Comparison of ENCODE assay signal across 20 cellular contexts in the genomic region with DNA sequence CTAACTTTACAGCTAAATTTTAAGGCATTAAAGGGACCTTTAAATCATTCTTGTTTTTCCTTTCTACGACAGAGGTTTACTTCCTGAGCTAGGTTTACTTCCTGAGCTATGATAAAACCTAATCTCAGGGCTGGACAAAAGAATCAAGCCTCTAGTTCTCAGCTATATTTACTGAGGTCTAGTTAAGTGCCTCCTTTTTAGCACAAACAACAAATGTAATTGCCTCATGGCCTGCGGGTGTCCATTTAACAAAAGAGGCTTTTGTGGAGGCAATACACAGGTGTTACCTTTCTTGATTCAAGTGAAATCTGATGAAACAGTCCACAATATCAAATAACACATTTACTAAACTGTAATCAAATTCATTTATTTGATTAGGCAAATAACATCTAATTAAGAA.
A peak's percentile ranks its signal among the peaks of the same experiment; 100 is the strongest.
DNase-seq lines count a peak whose midpoint lies in the region; ATAC-seq and TF ChIP-seq lines count a peak whose summit lies in the region.
"Had no signal": no experiment of that assay in that cellular context is flagged by ENCODE, and none has a peak within 500 bp of the region (broad histone marks: within the 10 kb centered on the region; RNA-seq: fewer than 3 reads in every experiment).

No MANE protein-coding gene starts in this region.

- H3K4me3 ChIP-seq in PC-3 (ENCODE audit: low read length) (no peak overlapping the region), A673 (ENCODE audit: low read depth, low read length, poor library complexity, severe bottlenecking) (no peak overlapping the region)
- H3K4me3 ChIP-seq: BLaER1, GM23248 had no signal

- H3K9ac ChIP-seq in PC-3 (ENCODE audit: low read length): no peak overlapping the region
- H3K9ac ChIP-seq: BLaER1, GM23248 had no signal

- H3K4me2 ChIP-seq in PC-3 (ENCODE audit: low read length): no peak overlapping the region
- H3K4me2 ChIP-seq: BLaER1 had no signal

- H3K27me3 ChIP-seq in PC-3 (ENCODE audit: low read length) (no peaks in the 10 kb centered on the region), A673 (replicated peaks; ENCODE audit: insufficient read depth, low read depth, low read length, poor library complexity) (no peaks in the 10 kb centered on the region)
- H3K27me3 ChIP-seq: BLaER1, brain microvascular endothelial cell, neutrophil had no signal

- H3K27ac ChIP-seq in PC-3 (ENCODE audit: low read length) (no peak overlapping the region), A673 (ENCODE audit: low read depth, low read length, poor library complexity, severe bottlenecking) (no peak overlapping the region)
- H3K27ac ChIP-seq: 22Rv1, BLaER1, brain microvascular endothelial cell, GM23248, neutrophil had no signal

- no peaks in the 10 kb centered on the region for H3K9me2 ChIP-seq in PC-3 (replicated peaks; ENCODE audit: low read length)

- TF ChIP-seq CTCF in PC-3 (conservative IDR thresholded peaks at IDR 0.05; ENCODE audit: low read depth, low read length) (no peak), A673 (conservative IDR thresholded peaks at IDR 0.05; ENCODE audit: low read depth, low read length) (no peak), GM10266 (IDR thresholded peaks at IDR 0.05; ENCODE audit: control insufficient read depth, insufficient read depth, low read depth, missing control alignments) (no peak)

- no peaks in the 10 kb centered on the region for H3K79me2 ChIP-seq in PC-3 (ENCODE audit: low read length)

- H3K36me3 ChIP-seq in PC-3 (ENCODE audit: low read depth, low read length): no peaks in the 10 kb centered on the region
- no peaks in the 10 kb centered on the region for H3K36me3 ChIP-seq in A673 (ENCODE audit: insufficient read depth, low read length, poor library complexity, severe bottlenecking)
- H3K36me3 ChIP-seq: brain microvascular endothelial cell, neutrophil had no signal

- peaks cover 30% of the 10 kb centered on the region for H3K4me1 ChIP-seq in PC-3 (ENCODE audit: insufficient read depth, low read length)
- no peaks in the 10 kb centered on the region for H3K4me1 ChIP-seq in A673 (ENCODE audit: insufficient read depth, low read length, poor library complexity, severe bottlenecking)
- H3K4me1 ChIP-seq: BLaER1 had no signal

- H2AFZ ChIP-seq in PC-3 (ENCODE audit: low read length): no peak overlapping the region
- H2AFZ ChIP-seq: GM23248 had no signal

- ATAC-seq in PC-3 (no peak), GM21786 (IDR thresholded peaks at IDR 0.05; ENCODE audit: unreplicated experiment) (no peak)
- ATAC-seq: activated CD4-positive, alpha-beta T cell treated with anti-CD3 and anti-CD28 coated beads for 36 hours; sciatic nerve had no signal

- H4K20me1 ChIP-seq in PC-3 (ENCODE audit: low read length): no peaks in the 10 kb centered on the region
- H4K20me1 ChIP-seq: BLaER1 had no signal

- POLR2A ChIA-PET in PC-3 (lab: Charles Lee; ENCODE audit: unreplicated experiment): no interaction called here
- POLR2A ChIA-PET in A673 (lab: Charles Lee; ENCODE audit: low non-redundant PET): no interaction called here

- intact Hi-C loops in PC-3 (cut with micrococcal nuclease): no loop called here
- intact Hi-C loops in A673 (cut with micrococcal nuclease; ENCODE audit: unreplicated experiment): no loop called here

- BruUV-seq in PC-3 (replicated peaks; lab: Mats Ljungman, UMichigan): no TSS peak
- BruUV-seq in A673 (replicated peaks; lab: Mats Ljungman, UMichigan): no TSS peak

- H3K9me3 ChIP-seq in PC-3 (ENCODE audit: low read length): no peaks in the 10 kb centered on the region
- H3K9me3 ChIP-seq in A673 (ENCODE audit: low read depth, low read length, poor library complexity, severe bottlenecking): no peaks in the 10 kb centered on the region
- H3K9me3 ChIP-seq: BLaER1, neutrophil had no signal

- CTCF ChIA-PET in PC-3 (lab: Charles Lee): no interaction called here
- CTCF ChIA-PET in A673 (lab: Charles Lee): no interaction called here

- TF ChIP-seq POLR2A in erythroblast (IDR thresholded peaks at IDR 0.05; ENCODE audit: low read length): no peak

- H3F3A ChIP-seq in PC-3 (ENCODE audit: low read length, unreplicated experiment): peaks cover 11% of the 10 kb centered on the region

- DNase-seq in DMS79 (lab: John Stamatoyannopoulos, UW): peak; percentile 27
- no peak for DNase-seq in DMS79 treated with DMSO at 0.1 percent for 48 hours (lab: John Stamatoyannopoulos, UW)
- peak; percentile 84 for DNase-seq in NCI-H2107 (lab: John Stamatoyannopoulos, UW)
- DNase-seq in PC-3: peak; percentile 7
- no peak for DNase-seq in A673 (ENCODE audit: low spot score)
- no peak for DNase-seq in GM10266 (ENCODE audit: extremely low spot score)
- DNase-seq in erythroblast (lab: John Stamatoyannopoulos, UW): no peak
- DNase-seq: activated CD4-positive, alpha-beta T cell treated with anti-CD3 and anti-CD28 coated beads for 36 hours; activated naive CD4-positive, alpha-beta T cell treated with anti-CD3 and anti-CD28 coated beads, Interleukin-2, amount 10 ng/mL, durations not matched to agents 7 days and 5 days; brain microvascular endothelial cell; GM23248; head of caudate nucleus; kidney; stimulated activated CD4-positive, alpha-beta T cell treated with anti-CD3 and anti-CD28 coated beads, Interleukin-1b, Interleukin-23, amount 100 ng/mL, for 48 hours; T-helper 2 cell had no signal

Comparison
In these comparisons a context has a peak if more than half of its experiments do, and no peak if none do; other contexts are left out.
1. DNase-seq: peak in DMS79 (single experiment), NCI-H2107 (single experiment) and PC-3 (single experiment); none in DMS79 treated with DMSO at 0.1 percent for 48 hours (single experiment), A673 (single experiment), GM10266 (single experiment) and erythroblast (0 of 2).